Comparison of ENCODE assay signal across 1 cellular context in genomic region chr5:74414228-74414627, GRCh38.
TF ChIP-seq lines count a peak whose summit lies in the region.

No MANE protein-coding gene starts in this region.

TF ChIP-seq in WTC11, 78 proteins besides CTCF, POLR2A, EP300 and RAD21 (continued from another document):
- TF ChIP-seq, protein P1, sequence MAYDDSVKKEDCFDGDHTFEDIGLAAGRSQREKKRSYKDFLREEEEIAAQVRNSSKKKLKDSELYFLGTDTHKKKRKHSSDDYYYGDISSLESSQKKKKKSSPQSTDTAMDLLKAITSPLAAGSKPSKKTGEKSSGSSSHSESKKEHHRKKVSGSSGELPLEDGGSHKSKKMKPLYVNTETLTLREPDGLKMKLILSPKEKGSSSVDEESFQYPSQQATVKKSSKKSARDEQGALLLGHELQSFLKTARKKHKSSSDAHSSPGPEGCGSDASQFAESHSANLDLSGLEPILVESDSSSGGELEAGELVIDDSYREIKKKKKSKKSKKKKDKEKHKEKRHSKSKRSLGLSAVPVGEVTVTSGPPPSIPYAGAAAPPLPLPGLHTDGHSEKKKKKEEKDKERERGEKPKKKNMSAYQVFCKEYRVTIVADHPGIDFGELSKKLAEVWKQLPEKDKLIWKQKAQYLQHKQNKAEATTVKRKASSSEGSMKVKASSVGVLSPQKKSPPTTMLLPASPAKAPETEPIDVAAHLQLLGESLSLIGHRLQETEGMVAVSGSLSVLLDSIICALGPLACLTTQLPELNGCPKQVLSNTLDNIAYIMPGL (CRISPR knock-in tag; IDR thresholded peaks at IDR 0.05) = no peak
- TF ChIP-seq NR3C1 (CRISPR knock-in tag; conservative IDR thresholded peaks at IDR 0.05; ENCODE audit: low read depth) = no peak
- TF ChIP-seq, protein P2, sequence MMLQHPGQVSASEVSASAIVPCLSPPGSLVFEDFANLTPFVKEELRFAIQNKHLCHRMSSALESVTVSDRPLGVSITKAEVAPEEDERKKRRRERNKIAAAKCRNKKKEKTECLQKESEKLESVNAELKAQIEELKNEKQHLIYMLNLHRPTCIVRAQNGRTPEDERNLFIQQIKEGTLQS (CRISPR knock-in tag; conservative IDR thresholded peaks at IDR 0.05) = no peak
